8 cellular contexts compared by ENCODE assay signal in genomic region chr1:43531906-43532584, GRCh38. TPM values are rescaled to one million over a fixed set of nuclear protein-coding genes. Genes with fewer than 3 reads are reported as not detected.
DNase-seq lines count a peak whose midpoint lies in the region; ATAC-seq lines count a peak whose summit lies in the region.

No MANE protein-coding gene starts in this region.

- DNase-seq in NCI-H510A treated with DMSO at 0.1 percent for 48 hours (lab: John Stamatoyannopoulos, UW) (peak; percentile 57), NCI-H510A (lab: John Stamatoyannopoulos, UW) (no peak), immature natural killer cell (no peak), substantia nigra (lab: John Stamatoyannopoulos, UW) (peak in 2 of 49 donors; percentile 13 to 26), NCI-H1436 (lab: John Stamatoyannopoulos, UW) (no peak), HuH-7 (ENCODE audit: low spot score) (no peak)

- H3K4me1 Mint-ChIP-seq in activated naive CD8-positive, alpha-beta T cell (ENCODE audit: low read depth), result peaks cover 19% of the 10 kb centered on the region
- peaks cover 21 to 33% of the 10 kb centered on the region in 2 donors for H3K4me1 Mint-ChIP-seq in immature natural killer cell

- peaks cover 24% of the 10 kb centered on the region for H3K27me3 Mint-ChIP-seq in activated naive CD8-positive, alpha-beta T cell
- peaks cover 11 to 22% (median 16%) of the 10 kb centered on the region in 3 donors for H3K27me3 Mint-ChIP-seq in immature natural killer cell (ENCODE audit: low read depth in 3 of 3)

- H3K36me3 Mint-ChIP-seq in activated naive CD8-positive, alpha-beta T cell, result no peaks in the 10 kb centered on the region
- H3K36me3 Mint-ChIP-seq in immature natural killer cell, result no peaks in the 10 kb centered on the region

- H3K4me3 Mint-ChIP-seq in activated naive CD8-positive, alpha-beta T cell, result peak overlapping the region; percentile 92
- H3K4me3 Mint-ChIP-seq in immature natural killer cell, result peak overlapping the region; percentile 83 to 94 (median 86)

- H3K9me3 Mint-ChIP-seq in activated naive CD8-positive, alpha-beta T cell (ENCODE audit: low read depth), result no peaks in the 10 kb centered on the region
- H3K9me3 Mint-ChIP-seq in immature natural killer cell, result no peaks in the 10 kb centered on the region

- ATAC-seq in HG03108 (IDR thresholded peaks at IDR 0.05; ENCODE audit: unreplicated experiment), result no peak

- peak overlapping the region; percentile 64 for H3K27ac Mint-ChIP-seq in activated naive CD8-positive, alpha-beta T cell
- peak overlapping the region in 1 of 6 donors; percentile 5 for H3K27ac Mint-ChIP-seq in immature natural killer cell

- H3K27ac ChIP-seq in substantia nigra (ENCODE audit: low read depth, low read length, poor library complexity, severe bottlenecking), result peak overlapping the region; percentile 62

RNA-seq across cellular contexts. Expression of gene PTPRF, which starts 1.4 kb away (rescaled TPM):
- not detected for polyA plus RNA-seq in immature natural killer cell
